Comparison of ENCODE assay signal across 1 cellular context in the genomic region with DNA sequence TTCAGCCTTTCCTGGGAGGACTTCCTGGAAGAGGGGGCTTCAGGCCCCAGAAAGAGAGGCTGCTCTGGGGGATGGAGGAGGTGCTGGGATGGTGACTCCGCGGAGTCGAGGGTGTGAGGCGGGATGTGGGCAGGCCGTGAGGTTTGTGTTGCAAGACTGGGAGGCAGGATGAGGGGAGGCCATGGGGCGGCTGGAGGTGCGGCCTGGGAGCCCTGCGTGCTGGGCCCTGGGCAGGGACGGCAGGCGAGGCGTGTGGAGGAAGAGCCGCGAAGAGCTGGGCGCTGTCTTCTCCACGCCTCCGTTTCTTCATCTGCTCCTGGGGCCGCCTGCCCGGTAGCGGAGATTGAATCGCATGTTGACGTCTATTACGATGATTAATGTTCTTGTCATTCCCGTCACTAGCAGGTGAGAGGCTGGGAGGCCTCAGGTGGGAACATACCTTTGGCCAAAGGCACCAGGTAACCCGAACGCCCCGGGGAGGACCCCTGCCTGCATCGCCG.
A peak's percentile ranks its signal among the peaks of the same experiment; 100 is the strongest.
TF ChIP-seq lines count a peak whose summit lies in the region.

No MANE protein-coding gene starts in this region.

TF ChIP-seq in HEK293, 187 proteins besides CTCF, POLR2A, EP300 and RAD21 (continued from another document and continues in another):
- TF ChIP-seq, protein P1, sequence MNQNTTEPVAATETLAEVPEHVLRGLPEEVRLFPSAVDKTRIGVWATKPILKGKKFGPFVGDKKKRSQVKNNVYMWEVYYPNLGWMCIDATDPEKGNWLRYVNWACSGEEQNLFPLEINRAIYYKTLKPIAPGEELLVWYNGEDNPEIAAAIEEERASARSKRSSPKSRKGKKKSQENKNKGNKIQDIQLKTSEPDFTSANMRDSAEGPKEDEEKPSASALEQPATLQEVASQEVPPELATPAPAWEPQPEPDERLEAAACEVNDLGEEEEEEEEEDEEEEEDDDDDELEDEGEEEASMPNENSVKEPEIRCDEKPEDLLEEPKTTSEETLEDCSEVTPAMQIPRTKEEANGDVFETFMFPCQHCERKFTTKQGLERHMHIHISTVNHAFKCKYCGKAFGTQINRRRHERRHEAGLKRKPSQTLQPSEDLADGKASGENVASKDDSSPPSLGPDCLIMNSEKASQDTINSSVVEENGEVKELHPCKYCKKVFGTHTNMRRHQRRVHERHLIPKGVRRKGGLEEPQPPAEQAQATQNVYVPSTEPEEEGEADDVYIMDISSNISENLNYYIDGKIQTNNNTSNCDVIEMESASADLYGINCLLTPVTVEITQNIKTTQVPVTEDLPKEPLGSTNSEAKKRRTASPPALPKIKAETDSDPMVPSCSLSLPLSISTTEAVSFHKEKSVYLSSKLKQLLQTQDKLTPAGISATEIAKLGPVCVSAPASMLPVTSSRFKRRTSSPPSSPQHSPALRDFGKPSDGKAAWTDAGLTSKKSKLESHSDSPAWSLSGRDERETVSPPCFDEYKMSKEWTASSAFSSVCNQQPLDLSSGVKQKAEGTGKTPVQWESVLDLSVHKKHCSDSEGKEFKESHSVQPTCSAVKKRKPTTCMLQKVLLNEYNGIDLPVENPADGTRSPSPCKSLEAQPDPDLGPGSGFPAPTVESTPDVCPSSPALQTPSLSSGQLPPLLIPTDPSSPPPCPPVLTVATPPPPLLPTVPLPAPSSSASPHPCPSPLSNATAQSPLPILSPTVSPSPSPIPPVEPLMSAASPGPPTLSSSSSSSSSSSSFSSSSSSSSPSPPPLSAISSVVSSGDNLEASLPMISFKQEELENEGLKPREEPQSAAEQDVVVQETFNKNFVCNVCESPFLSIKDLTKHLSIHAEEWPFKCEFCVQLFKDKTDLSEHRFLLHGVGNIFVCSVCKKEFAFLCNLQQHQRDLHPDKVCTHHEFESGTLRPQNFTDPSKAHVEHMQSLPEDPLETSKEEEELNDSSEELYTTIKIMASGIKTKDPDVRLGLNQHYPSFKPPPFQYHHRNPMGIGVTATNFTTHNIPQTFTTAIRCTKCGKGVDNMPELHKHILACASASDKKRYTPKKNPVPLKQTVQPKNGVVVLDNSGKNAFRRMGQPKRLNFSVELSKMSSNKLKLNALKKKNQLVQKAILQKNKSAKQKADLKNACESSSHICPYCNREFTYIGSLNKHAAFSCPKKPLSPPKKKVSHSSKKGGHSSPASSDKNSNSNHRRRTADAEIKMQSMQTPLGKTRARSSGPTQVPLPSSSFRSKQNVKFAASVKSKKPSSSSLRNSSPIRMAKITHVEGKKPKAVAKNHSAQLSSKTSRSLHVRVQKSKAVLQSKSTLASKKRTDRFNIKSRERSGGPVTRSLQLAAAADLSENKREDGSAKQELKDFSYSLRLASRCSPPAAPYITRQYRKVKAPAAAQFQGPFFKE (tag by site-specific recombination; IDR thresholded peaks at IDR 0.05; ENCODE audit: borderline replicate concordance) = no peak
- no peak; the same call in 1 of the 2 replicates for TF ChIP-seq ZNF366 (tag by site-specific recombination; conservative IDR thresholded peaks at IDR 0.05)
- TF ChIP-seq ZNF341 (tag by site-specific recombination; IDR thresholded peaks at IDR 0.05; ENCODE audit: low read depth) = peak; percentile 70; the same call in 1 of the 2 replicates
- TF ChIP-seq ZNF169 (tag by site-specific recombination; IDR thresholded peaks at IDR 0.05) = no peak
- TF ChIP-seq, protein P2, sequence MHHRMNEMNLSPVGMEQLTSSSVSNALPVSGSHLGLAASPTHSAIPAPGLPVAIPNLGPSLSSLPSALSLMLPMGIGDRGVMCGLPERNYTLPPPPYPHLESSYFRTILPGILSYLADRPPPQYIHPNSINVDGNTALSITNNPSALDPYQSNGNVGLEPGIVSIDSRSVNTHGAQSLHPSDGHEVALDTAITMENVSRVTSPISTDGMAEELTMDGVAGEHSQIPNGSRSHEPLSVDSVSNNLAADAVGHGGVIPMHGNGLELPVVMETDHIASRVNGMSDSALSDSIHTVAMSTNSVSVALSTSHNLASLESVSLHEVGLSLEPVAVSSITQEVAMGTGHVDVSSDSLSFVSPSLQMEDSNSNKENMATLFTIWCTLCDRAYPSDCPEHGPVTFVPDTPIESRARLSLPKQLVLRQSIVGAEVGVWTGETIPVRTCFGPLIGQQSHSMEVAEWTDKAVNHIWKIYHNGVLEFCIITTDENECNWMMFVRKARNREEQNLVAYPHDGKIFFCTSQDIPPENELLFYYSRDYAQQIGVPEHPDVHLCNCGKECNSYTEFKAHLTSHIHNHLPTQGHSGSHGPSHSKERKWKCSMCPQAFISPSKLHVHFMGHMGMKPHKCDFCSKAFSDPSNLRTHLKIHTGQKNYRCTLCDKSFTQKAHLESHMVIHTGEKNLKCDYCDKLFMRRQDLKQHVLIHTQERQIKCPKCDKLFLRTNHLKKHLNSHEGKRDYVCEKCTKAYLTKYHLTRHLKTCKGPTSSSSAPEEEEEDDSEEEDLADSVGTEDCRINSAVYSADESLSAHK (tag by site-specific recombination; IDR thresholded peaks at IDR 0.05) = no peak; the same call in 1 of the 2 replicates
- no peak; the same call in 1 of the 2 replicates for TF ChIP-seq KLF1 (tag by site-specific recombination; IDR thresholded peaks at IDR 0.05)
- TF ChIP-seq ZNF549 (tag by site-specific recombination; IDR thresholded peaks at IDR 0.05) = no peak
- peak; percentile 7; the same call in 1 of the 2 replicates for TF ChIP-seq GFI1B (tag by site-specific recombination; IDR thresholded peaks at IDR 0.05)
- TF ChIP-seq, protein P3, sequence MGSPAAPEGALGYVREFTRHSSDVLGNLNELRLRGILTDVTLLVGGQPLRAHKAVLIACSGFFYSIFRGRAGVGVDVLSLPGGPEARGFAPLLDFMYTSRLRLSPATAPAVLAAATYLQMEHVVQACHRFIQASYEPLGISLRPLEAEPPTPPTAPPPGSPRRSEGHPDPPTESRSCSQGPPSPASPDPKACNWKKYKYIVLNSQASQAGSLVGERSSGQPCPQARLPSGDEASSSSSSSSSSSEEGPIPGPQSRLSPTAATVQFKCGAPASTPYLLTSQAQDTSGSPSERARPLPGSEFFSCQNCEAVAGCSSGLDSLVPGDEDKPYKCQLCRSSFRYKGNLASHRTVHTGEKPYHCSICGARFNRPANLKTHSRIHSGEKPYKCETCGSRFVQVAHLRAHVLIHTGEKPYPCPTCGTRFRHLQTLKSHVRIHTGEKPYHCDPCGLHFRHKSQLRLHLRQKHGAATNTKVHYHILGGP (tag by site-specific recombination; IDR thresholded peaks at IDR 0.05) = no peak
- no peak for TF ChIP-seq ZNF394 (tag by site-specific recombination; IDR thresholded peaks at IDR 0.05; ENCODE audit: borderline replicate concordance)
- no peak for TF ChIP-seq ZNF76 (tag by site-specific recombination; IDR thresholded peaks at IDR 0.05; ENCODE audit: borderline replicate concordance, low read depth)
- TF ChIP-seq, protein P4, sequence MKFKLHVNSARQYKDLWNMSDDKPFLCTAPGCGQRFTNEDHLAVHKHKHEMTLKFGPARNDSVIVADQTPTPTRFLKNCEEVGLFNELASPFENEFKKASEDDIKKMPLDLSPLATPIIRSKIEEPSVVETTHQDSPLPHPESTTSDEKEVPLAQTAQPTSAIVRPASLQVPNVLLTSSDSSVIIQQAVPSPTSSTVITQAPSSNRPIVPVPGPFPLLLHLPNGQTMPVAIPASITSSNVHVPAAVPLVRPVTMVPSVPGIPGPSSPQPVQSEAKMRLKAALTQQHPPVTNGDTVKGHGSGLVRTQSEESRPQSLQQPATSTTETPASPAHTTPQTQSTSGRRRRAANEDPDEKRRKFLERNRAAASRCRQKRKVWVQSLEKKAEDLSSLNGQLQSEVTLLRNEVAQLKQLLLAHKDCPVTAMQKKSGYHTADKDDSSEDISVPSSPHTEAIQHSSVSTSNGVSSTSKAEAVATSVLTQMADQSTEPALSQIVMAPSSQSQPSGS (tag by site-specific recombination; IDR thresholded peaks at IDR 0.05; ENCODE audit: low read depth) = no peak
- no peak for TF ChIP-seq ZNF16 (tag by site-specific recombination; IDR thresholded peaks at IDR 0.05; ENCODE audit: low read depth)
- peak; percentile 94 for TF ChIP-seq OSR2 (tag by site-specific recombination; IDR thresholded peaks at IDR 0.05)
- TF ChIP-seq SP2 (tag by site-specific recombination; IDR thresholded peaks at IDR 0.05) = peak; percentile 67
- TF ChIP-seq ZNF521 (tag by site-specific recombination; IDR thresholded peaks at IDR 0.05) = no peak
- TF ChIP-seq SP7 (tag by site-specific recombination; IDR thresholded peaks at IDR 0.05) = peak; percentile 77
- TF ChIP-seq ZBTB8A (tag by site-specific recombination; IDR thresholded peaks at IDR 0.05) = peak; percentile 44; the same call in 1 of the 2 replicates
- TF ChIP-seq ZBTB20 (tag by site-specific recombination; IDR thresholded peaks at IDR 0.05) = peak; percentile 80
- TF ChIP-seq, protein P5, sequence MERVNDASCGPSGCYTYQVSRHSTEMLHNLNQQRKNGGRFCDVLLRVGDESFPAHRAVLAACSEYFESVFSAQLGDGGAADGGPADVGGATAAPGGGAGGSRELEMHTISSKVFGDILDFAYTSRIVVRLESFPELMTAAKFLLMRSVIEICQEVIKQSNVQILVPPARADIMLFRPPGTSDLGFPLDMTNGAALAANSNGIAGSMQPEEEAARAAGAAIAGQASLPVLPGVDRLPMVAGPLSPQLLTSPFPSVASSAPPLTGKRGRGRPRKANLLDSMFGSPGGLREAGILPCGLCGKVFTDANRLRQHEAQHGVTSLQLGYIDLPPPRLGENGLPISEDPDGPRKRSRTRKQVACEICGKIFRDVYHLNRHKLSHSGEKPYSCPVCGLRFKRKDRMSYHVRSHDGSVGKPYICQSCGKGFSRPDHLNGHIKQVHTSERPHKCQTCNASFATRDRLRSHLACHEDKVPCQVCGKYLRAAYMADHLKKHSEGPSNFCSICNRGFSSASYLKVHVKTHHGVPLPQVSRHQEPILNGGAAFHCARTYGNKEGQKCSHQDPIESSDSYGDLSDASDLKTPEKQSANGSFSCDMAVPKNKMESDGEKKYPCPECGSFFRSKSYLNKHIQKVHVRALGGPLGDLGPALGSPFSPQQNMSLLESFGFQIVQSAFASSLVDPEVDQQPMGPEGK (tag by site-specific recombination; IDR thresholded peaks at IDR 0.05) = peak; percentile 83
- TF ChIP-seq, protein P6, sequence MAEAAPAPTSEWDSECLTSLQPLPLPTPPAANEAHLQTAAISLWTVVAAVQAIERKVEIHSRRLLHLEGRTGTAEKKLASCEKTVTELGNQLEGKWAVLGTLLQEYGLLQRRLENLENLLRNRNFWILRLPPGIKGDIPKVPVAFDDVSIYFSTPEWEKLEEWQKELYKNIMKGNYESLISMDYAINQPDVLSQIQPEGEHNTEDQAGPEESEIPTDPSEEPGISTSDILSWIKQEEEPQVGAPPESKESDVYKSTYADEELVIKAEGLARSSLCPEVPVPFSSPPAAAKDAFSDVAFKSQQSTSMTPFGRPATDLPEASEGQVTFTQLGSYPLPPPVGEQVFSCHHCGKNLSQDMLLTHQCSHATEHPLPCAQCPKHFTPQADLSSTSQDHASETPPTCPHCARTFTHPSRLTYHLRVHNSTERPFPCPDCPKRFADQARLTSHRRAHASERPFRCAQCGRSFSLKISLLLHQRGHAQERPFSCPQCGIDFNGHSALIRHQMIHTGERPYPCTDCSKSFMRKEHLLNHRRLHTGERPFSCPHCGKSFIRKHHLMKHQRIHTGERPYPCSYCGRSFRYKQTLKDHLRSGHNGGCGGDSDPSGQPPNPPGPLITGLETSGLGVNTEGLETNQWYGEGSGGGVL (tag by site-specific recombination; IDR thresholded peaks at IDR 0.05) = peak; percentile 45
- TF ChIP-seq, protein P7, sequence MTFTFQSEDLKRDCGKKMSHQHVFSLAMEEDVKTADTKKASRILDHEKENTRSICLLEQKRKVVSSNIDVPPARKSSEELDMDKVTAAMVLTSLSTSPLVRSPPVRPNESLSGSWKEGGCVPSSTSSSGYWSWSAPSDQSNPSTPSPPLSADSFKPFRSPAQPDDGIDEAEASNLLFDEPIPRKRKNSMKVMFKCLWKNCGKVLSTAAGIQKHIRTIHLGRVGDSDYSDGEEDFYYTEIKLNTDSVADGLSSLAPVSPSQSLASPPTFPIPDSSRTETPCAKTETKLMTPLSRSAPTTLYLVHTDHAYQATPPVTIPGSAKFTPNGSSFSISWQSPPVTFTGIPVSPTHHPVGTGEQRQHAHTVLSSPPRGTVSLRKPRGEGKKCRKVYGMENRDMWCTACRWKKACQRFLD (tag by site-specific recombination; IDR thresholded peaks at IDR 0.05) = no peak
- TF ChIP-seq ZNF335 (tag by site-specific recombination; conservative IDR thresholded peaks at IDR 0.05) = 0 out of 2 replicates have a peak, but pooled peaks have one; percentile 46
- TF ChIP-seq, protein P8, sequence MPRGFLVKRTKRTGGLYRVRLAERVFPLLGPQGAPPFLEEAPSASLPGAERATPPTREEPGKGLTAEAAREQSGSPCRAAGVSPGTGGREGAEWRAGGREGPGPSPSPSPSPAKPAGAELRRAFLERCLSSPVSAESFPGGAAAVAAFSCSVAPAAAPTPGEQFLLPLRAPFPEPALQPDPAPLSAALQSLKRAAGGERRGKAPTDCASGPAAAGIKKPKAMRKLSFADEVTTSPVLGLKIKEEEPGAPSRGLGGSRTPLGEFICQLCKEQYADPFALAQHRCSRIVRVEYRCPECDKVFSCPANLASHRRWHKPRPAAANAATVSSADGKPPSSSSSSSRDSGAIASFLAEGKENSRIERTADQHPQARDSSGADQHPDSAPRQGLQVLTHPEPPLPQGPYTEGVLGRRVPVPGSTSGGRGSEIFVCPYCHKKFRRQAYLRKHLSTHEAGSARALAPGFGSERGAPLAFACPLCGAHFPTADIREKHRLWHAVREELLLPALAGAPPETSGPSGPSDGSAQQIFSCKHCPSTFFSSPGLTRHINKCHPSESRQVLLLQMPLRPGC (tag by site-specific recombination; IDR thresholded peaks at IDR 0.05) = no peak
- TF ChIP-seq ZNF202 (tag by site-specific recombination; IDR thresholded peaks at IDR 0.05; ENCODE audit: borderline replicate concordance) = no peak
- peak; percentile 58 for TF ChIP-seq EGR2 (tag by site-specific recombination; IDR thresholded peaks at IDR 0.05; ENCODE audit: low read depth)
- TF ChIP-seq, protein P9, sequence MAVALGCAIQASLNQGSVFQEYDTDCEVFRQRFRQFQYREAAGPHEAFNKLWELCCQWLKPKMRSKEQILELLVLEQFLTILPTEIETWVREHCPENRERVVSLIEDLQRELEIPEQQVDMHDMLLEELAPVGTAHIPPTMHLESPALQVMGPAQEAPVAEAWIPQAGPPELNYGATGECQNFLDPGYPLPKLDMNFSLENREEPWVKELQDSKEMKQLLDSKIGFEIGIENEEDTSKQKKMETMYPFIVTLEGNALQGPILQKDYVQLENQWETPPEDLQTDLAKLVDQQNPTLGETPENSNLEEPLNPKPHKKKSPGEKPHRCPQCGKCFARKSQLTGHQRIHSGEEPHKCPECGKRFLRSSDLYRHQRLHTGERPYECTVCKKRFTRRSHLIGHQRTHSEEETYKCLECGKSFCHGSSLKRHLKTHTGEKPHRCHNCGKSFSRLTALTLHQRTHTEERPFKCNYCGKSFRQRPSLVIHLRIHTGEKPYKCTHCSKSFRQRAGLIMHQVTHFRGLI (tag by site-specific recombination; IDR thresholded peaks at IDR 0.05) = peak; percentile 45; the same call in 1 of the 2 replicates
- no peak for TF ChIP-seq ZNF548 (tag by site-specific recombination; IDR thresholded peaks at IDR 0.05)
- no peak for TF ChIP-seq ZBTB21 (tag by site-specific recombination; IDR thresholded peaks at IDR 0.05)
- TF ChIP-seq ZBTB7A (tag by site-specific recombination; IDR thresholded peaks at IDR 0.05; ENCODE audit: low read depth) = no peak
- no peak for TF ChIP-seq ZNF768 (tag by site-specific recombination; IDR thresholded peaks at IDR 0.05)
- TF ChIP-seq PRDM1 (tag by site-specific recombination; IDR thresholded peaks at IDR 0.05) = no peak
- TF ChIP-seq KLF7 (tag by site-specific recombination; IDR thresholded peaks at IDR 0.05; ENCODE audit: borderline replicate concordance) = 0 out of 2 replicates have a peak, but pooled peaks have one; percentile 9
- TF ChIP-seq HOXD13 (CRISPR knock-in tag; IDR thresholded peaks at IDR 0.05; ENCODE audit: borderline replicate concordance) = no peak
- peak; percentile 65 for TF ChIP-seq SP3 (tag by site-specific recombination; IDR thresholded peaks at IDR 0.05)
- TF ChIP-seq ZFHX2 (tag by site-specific recombination; conservative IDR thresholded peaks at IDR 0.05) = peak; percentile 65
- no peak for TF ChIP-seq ZNF350 (tag by site-specific recombination; IDR thresholded peaks at IDR 0.05)
- TF ChIP-seq ZNF473 (tag by site-specific recombination; IDR thresholded peaks at IDR 0.05) = no peak
